1 cellular context compared by ENCODE assay signal in genomic region chr19:35868172-35868822, GRCh38.
TF ChIP-seq lines count a peak whose summit lies in the region.

TSS of gene APLP1 (plus strand) at chr19:35868574. CDS start at chr19:35868637, 63 bp downstream.

TF ChIP-seq in H1, 55 proteins besides CTCF, POLR2A, EP300 and RAD21 (continued from another document):
- TF ChIP-seq FOSL1 (IDR thresholded peaks at IDR 0.05; ENCODE audit: insufficient read depth, low read depth, low read length), result no peak
- no peak for TF ChIP-seq PHF8 (conservative IDR thresholded peaks at IDR 0.05; ENCODE audit: low read depth, low read length)
- peak; percentile 42 for TF ChIP-seq SUZ12 (IDR thresholded peaks at IDR 0.05; ENCODE audit: low read length)
- no peak for TF ChIP-seq RXRA (IDR thresholded peaks at IDR 0.05; ENCODE audit: insufficient read depth, low read depth, low read length)
- 0 out of 4 replicates have a peak, but pooled peaks of 1 of the 2 experiments have one; percentile 17 for TF ChIP-seq SIN3A (conservative IDR thresholded peaks at IDR 0.05 in 1 of 2, IDR thresholded peaks at IDR 0.05 in 1 of 2; ENCODE audit: low read depth in 1 of 2, low read length in 2 of 2)
- TF ChIP-seq CBX5 (IDR thresholded peaks at IDR 0.05; ENCODE audit: low read depth, low read length), result no peak
- TF ChIP-seq BRCA1 (IDR thresholded peaks at IDR 0.05; ENCODE audit: low read depth, low read length), result no peak
- no peak for TF ChIP-seq TEAD4 (IDR thresholded peaks at IDR 0.05; ENCODE audit: low read depth, low read length)
- TF ChIP-seq RNF2 (IDR thresholded peaks at IDR 0.05; ENCODE audit: borderline replicate concordance, low read depth, low read length, missing control alignments, poor library complexity, severe bottlenecking), result no peak
- no peak for TF ChIP-seq RFX5 (IDR thresholded peaks at IDR 0.05; ENCODE audit: borderline replicate concordance, low read depth, low read length)
- TF ChIP-seq JUND (IDR thresholded peaks at IDR 0.05; ENCODE audit: low read length), result no peak
- TF ChIP-seq HDAC2 (IDR thresholded peaks at IDR 0.05; ENCODE audit: borderline replicate concordance in 1 of 2, low read depth in 2 of 2, low read length in 2 of 2), result 0 out of 4 replicates have a peak, but pooled peaks of 1 of the 2 experiments have one; percentile 22
- TF ChIP-seq MAFK (IDR thresholded peaks at IDR 0.05; ENCODE audit: low read depth, low read length), result no peak
- TF ChIP-seq CHD2 (IDR thresholded peaks at IDR 0.05; ENCODE audit: low read length), result no peak
- 0 out of 2 replicates have a peak, but pooled peaks have one; percentile 14 for TF ChIP-seq RBBP5 (IDR thresholded peaks at IDR 0.05; ENCODE audit: borderline replicate concordance, low read depth, low read length)
